13 cellular contexts compared by ENCODE assay signal in the genomic region with DNA sequence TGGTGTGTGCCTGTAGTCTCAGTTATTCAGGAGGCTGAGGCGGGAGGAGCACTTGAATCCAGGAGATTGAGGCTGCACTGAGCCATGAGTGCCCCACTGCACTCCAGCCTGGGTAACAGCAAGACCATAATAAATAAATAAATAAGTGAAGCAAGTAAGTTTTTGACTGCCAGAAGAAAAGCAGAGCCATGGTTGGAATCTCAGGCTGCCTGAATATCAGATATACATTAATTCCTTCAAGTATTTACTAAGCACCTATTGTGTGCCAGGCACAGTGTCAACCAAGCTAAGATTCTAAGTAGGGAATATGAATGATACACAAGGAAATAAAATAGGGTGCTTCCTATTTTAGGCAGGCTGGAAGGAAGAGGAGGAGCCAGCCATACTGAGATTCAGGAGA. TPM values are rescaled to one million over a fixed set of nuclear protein-coding genes. Genes with fewer than 3 reads are reported as not detected.
DNase-seq lines count a peak whose midpoint lies in the region; ATAC-seq and TF ChIP-seq lines count a peak whose summit lies in the region.
"Had no signal": no experiment of that assay in that cellular context is flagged by ENCODE, and none has a peak within 500 bp of the region (broad histone marks: within the 10 kb centered on the region; RNA-seq: fewer than 3 reads in every experiment).

No MANE protein-coding gene starts in this region.

- H3K27ac Mint-ChIP-seq in T-cell (no peak overlapping the region), endothelial cell (ENCODE audit: unreplicated experiment) (no peak overlapping the region), neural progenitor cell (no peak overlapping the region)

- POLR2A ChIA-PET in T-cell (lab: Charles Lee): no interaction called here

- H3K27me3 Mint-ChIP-seq in T-cell (peaks cover 14 to 59% of the 10 kb centered on the region in 2 donors), endothelial cell (ENCODE audit: unreplicated experiment) (peaks cover 9% of the 10 kb centered on the region), neural progenitor cell (ENCODE audit: insufficient read depth, low read depth) (peaks cover 32% of the 10 kb centered on the region)

- no peak overlapping the region for H2AFZ ChIP-seq in neural progenitor cell (replicated peaks)

- peaks cover 10 to 19% (median 12%) of the 10 kb centered on the region in 3 donors for H3K4me1 Mint-ChIP-seq in T-cell
- H3K4me1 Mint-ChIP-seq in endothelial cell (ENCODE audit: unreplicated experiment): peaks cover 8% of the 10 kb centered on the region
- H3K4me1 Mint-ChIP-seq in neural progenitor cell: peaks cover 3% of the 10 kb centered on the region

- peaks cover 41% of the 10 kb centered on the region for H3K27me3 ChIP-seq in neural progenitor cell
- H3K27me3 ChIP-seq: testis had no signal

- H3K4me3 Mint-ChIP-seq in T-cell: peak overlapping the region; percentile 41 to 75 (median 54)
- H3K4me3 Mint-ChIP-seq in endothelial cell (ENCODE audit: unreplicated experiment): no peak overlapping the region
- H3K4me3 Mint-ChIP-seq in neural progenitor cell: no peak overlapping the region

- CTCF ChIA-PET in T-cell (lab: Charles Lee): interaction anchor here in 1 of 2 donors (1.4 to 1.8 kb wide), 2 partner anchors 23 to 32 kb away, joined by 4 to 6 read pairs; partner anchors contain the start of gene SSBP4

- ATAC-seq in T-cell (replicated peaks in 1 of 4) (no peak), HG03135 (IDR thresholded peaks at IDR 0.05; ENCODE audit: unreplicated experiment) (no peak)

- H3K36me3 Mint-ChIP-seq in T-cell: no peaks in the 10 kb centered on the region
- H3K36me3 Mint-ChIP-seq in endothelial cell (ENCODE audit: low read depth, unreplicated experiment): no peaks in the 10 kb centered on the region
- no peaks in the 10 kb centered on the region for H3K36me3 Mint-ChIP-seq in neural progenitor cell

- no peaks in the 10 kb centered on the region for H3K79me2 ChIP-seq in neural progenitor cell (ENCODE audit: low read depth)

- TF ChIP-seq CTCF in foreskin fibroblast (IDR thresholded peaks at IDR 0.05; ENCODE audit: low read depth, low read length): no peak
- no peak for TF ChIP-seq CTCF in endothelial cell (IDR thresholded peaks at IDR 0.05; ENCODE audit: unreplicated experiment)
- no peak for TF ChIP-seq CTCF in neural progenitor cell (IDR thresholded peaks at IDR 0.05)

- H3K4me1 ChIP-seq in ES-I3 (ENCODE audit: insufficient read depth, low read length) (peaks cover 3% of the 10 kb centered on the region), neural progenitor cell (no peaks in the 10 kb centered on the region)

- H3K27ac ChIP-seq in neural progenitor cell: no peak overlapping the region

- peak overlapping the region; percentile 80 for H3K9ac ChIP-seq in ES-I3 (ENCODE audit: low read depth, low read length)
- H3K9ac ChIP-seq in neural progenitor cell: no peak overlapping the region

- H3K36me3 ChIP-seq in ES-I3 (ENCODE audit: insufficient read depth, low read length) (peaks cover 17% of the 10 kb centered on the region), neural progenitor cell (no peaks in the 10 kb centered on the region)

- H3K4me3 ChIP-seq in foreskin fibroblast (ENCODE audit: low read depth in 1 of 2, low read length in 2 of 2) (peak overlapping the region; percentile 65 to 75), skeletal muscle cell (ENCODE audit: low read depth, low read length) (peak overlapping the region; percentile 62), neural progenitor cell (no peak overlapping the region)

- no peaks in the 10 kb centered on the region for H4K20me1 ChIP-seq in neural progenitor cell (ENCODE audit: low read depth)

- no peaks in the 10 kb centered on the region for H3K9me3 ChIP-seq in ES-I3 (ENCODE audit: control insufficient read depth, insufficient read depth, low read length)
- H3K9me3 ChIP-seq in neural progenitor cell (ENCODE audit: low read depth): no peaks in the 10 kb centered on the region
- H3K9me3 ChIP-seq: testis had no signal

- H3F3A ChIP-seq in neural progenitor cell (ENCODE audit: low read depth): peaks cover 11% of the 10 kb centered on the region

- H3K4me2 ChIP-seq in neural progenitor cell: no peak overlapping the region

- DNase-seq in T-cell (no peak), foreskin fibroblast (no peak), skeletal muscle cell (ENCODE audit: low read depth) (no peak), endothelial cell (ENCODE audit: low spot score) (no peak), neural progenitor cell (ENCODE audit: low spot score) (no peak)
- DNase-seq: amniotic stem cell; hippocampal formation; NCI-H524; stimulated activated CD4-positive, alpha-beta T cell treated with anti-CD3 and anti-CD28 coated beads, Interleukin-12 subunit alpha, Interleukin-12 subunit beta, amount 100 ng/mL, for 4 hours; T1000; testis had no signal

- H3K9me3 Mint-ChIP-seq in T-cell (no peaks in the 10 kb centered on the region), endothelial cell (ENCODE audit: unreplicated experiment) (no peaks in the 10 kb centered on the region), neural progenitor cell (no peaks in the 10 kb centered on the region)

RNA-seq across cellular contexts. Expression of gene GDF15, which starts 1.4 kb away (rescaled TPM):
- total RNA-seq in T-cell (1 to 10 TPM in 3 of 5 donors, not detected in 2; 1.5 to 1.7 (median 1.5) TPM), endothelial cell (ENCODE audit: unreplicated experiment) (1.3 TPM), neural progenitor cell (ENCODE audit: low replicate concordance) (0.19 and 2.5 TPM in 2 replicates)

RNA-seq across cellular contexts. Expression of gene LRRC25, which starts 10.0 kb away (rescaled TPM):
- total RNA-seq in T-cell (under 1 TPM in 3 of 5 donors, not detected in 2; 0.16 to 0.33 (median 0.30) TPM), endothelial cell (ENCODE audit: unreplicated experiment) (not detected), neural progenitor cell (ENCODE audit: low replicate concordance) (0.03 TPM in 1 of 2 replicates, not detected in the other)

RNA-seq across cellular contexts. Expression of gene SSBP4, which starts 31.8 kb away (rescaled TPM):
- total RNA-seq in T-cell (100 to 1,000 TPM in 4 of 5 donors, 10 to 100 TPM in 1; 71.3 to 127 (median 102) TPM), endothelial cell (ENCODE audit: unreplicated experiment) (60.7 TPM), neural progenitor cell (ENCODE audit: low replicate concordance) (21.1 and 50.5 TPM in 2 replicates)

RNA-seq across cellular contexts. Expression of gene PGPEP1, which starts 47.0 kb away (rescaled TPM):
- total RNA-seq in T-cell: 10 to 100 TPM; 35.7 to 52.6 (median 45.1) TPM
- total RNA-seq in endothelial cell (ENCODE audit: unreplicated experiment): 32.1 TPM
- 2.1 and 5.7 TPM in 2 replicates for total RNA-seq in neural progenitor cell (ENCODE audit: low replicate concordance)

RNA-seq across cellular contexts. Expression of gene ISYNA1, which starts 50.5 kb away (rescaled TPM):
- total RNA-seq in T-cell (10 to 100 TPM; 38.3 to 59.8 (median 55.0) TPM), endothelial cell (ENCODE audit: unreplicated experiment) (68.5 TPM), neural progenitor cell (ENCODE audit: low replicate concordance) (81.7 and 203 TPM in 2 replicates)

Comparison
In these comparisons a context has a peak if more than half of its experiments do, and no peak if none do; other contexts are left out.
1. H3K4me3 Mint-ChIP-seq: peak in T-cell (3 of 3); none in endothelial cell (single experiment) and neural progenitor cell (single experiment).